ENCODE assay signal across 1 cellular context in genomic region chr4:2042207-2042946, GRCh38.
TF ChIP-seq lines count a peak whose summit lies in the region.

No MANE protein-coding gene starts in this region.

TF ChIP-seq in K562, 482 proteins besides CTCF, POLR2A, EP300 and RAD21 (continued from another document):
- TF ChIP-seq RNF219 (CRISPR knock-in tag; IDR thresholded peaks at IDR 0.05) (no peak), CBFA2T2 (conservative IDR thresholded peaks at IDR 0.05) (no peak), E4F1 (CRISPR knock-in tag; IDR thresholded peaks at IDR 0.05; ENCODE audit: borderline replicate concordance) (no peak), ZNF12 (CRISPR knock-in tag; IDR thresholded peaks at IDR 0.05) (peak; percentile 35; the same call in 1 of the 2 replicates), SOX6 (IDR thresholded peaks at IDR 0.05) (no peak), ZBTB26 (CRISPR knock-in tag; IDR thresholded peaks at IDR 0.05) (no peak), NUFIP1 (IDR thresholded peaks at IDR 0.05; ENCODE audit: partially characterized antibody) (no peak), NR2C2 (CRISPR knock-in tag; IDR thresholded peaks at IDR 0.05) (no peak), NR2C2 (tag; IDR thresholded peaks at IDR 0.05) (0 out of 2 replicates have a peak, but pooled peaks have one; percentile 15), L3MBTL2 (IDR thresholded peaks at IDR 0.05) (0 out of 2 replicates have a peak, but pooled peaks have one; percentile 23), NELFE (IDR thresholded peaks at IDR 0.05; ENCODE audit: insufficient read depth, insufficient read length) (no peak), ATF2 (CRISPR knock-in tag; IDR thresholded peaks at IDR 0.05) (no peak), NCOR1 (IDR thresholded peaks at IDR 0.05) (no peak), ZBTB11 (CRISPR knock-in tag; IDR thresholded peaks at IDR 0.05) (peak in 1 of 3 experiments; percentile 76; a peak in 2 of 6 replicates), TEAD2 (tag; IDR thresholded peaks at IDR 0.05) (no peak), ARHGAP35 (IDR thresholded peaks at IDR 0.05; ENCODE audit: partially characterized antibody) (no peak), ZBTB7A (IDR thresholded peaks at IDR 0.05; ENCODE audit: borderline replicate concordance, control insufficient read depth, low read depth, low read length) (peak; percentile 70; the same call in 1 of the 2 replicates), SPI1 (IDR thresholded peaks at IDR 0.05; ENCODE audit: borderline replicate concordance, low read depth, low read length) (no peak), SMARCB1 (IDR thresholded peaks at IDR 0.05; ENCODE audit: insufficient read length, low read depth) (no peak), JUND (IDR thresholded peaks at IDR 0.05; ENCODE audit: borderline replicate concordance, low read depth, low read length) (no peak), JUND (tag; IDR thresholded peaks at IDR 0.05; ENCODE audit: borderline replicate concordance, low read depth, low read length) (no peak), ZFX (CRISPR knock-in tag; IDR thresholded peaks at IDR 0.05) (no peak), VEZF1 (CRISPR knock-in tag; IDR thresholded peaks at IDR 0.05) (peak; percentile 94), GTF2A2 (tag; IDR thresholded peaks at IDR 0.05) (no peak), ZNF263 (CRISPR knock-in tag; IDR thresholded peaks at IDR 0.05; ENCODE audit: borderline replicate concordance) (peak; percentile 73), POU5F1 (IDR thresholded peaks at IDR 0.05; ENCODE audit: borderline replicate concordance, low read depth, low read length, partially characterized antibody) (no peak), GABPA (tag; conservative IDR thresholded peaks at IDR 0.05; ENCODE audit: low read depth) (peak; percentile 20; the same call in 1 of the 2 replicates), SRSF7 (optimal IDR thresholded peaks at IDR 0.05; ENCODE audit: low read depth, low read length) (no peak), TEAD1 (CRISPR knock-in tag; IDR thresholded peaks at IDR 0.05) (peak in 1 of 2 experiments; percentile 53; a peak in 1 of 4 replicates), NR2F6 (CRISPR knock-in tag; IDR thresholded peaks at IDR 0.05) (no peak), GTF2B (IDR thresholded peaks at IDR 0.05; ENCODE audit: extremely low read depth, insufficient read length) (no peak), ZNF639 (CRISPR knock-in tag; conservative IDR thresholded peaks at IDR 0.05 in 1 of 2, IDR thresholded peaks at IDR 0.05 in 1 of 2) (no peak), ZNF740 (CRISPR knock-in tag; IDR thresholded peaks at IDR 0.05) (no peak), ZNF740 (tag; IDR thresholded peaks at IDR 0.05) (0 out of 4 replicates have a peak, but pooled peaks of 1 of the 2 experiments have one; percentile 33)
